In the genomic region with DNA sequence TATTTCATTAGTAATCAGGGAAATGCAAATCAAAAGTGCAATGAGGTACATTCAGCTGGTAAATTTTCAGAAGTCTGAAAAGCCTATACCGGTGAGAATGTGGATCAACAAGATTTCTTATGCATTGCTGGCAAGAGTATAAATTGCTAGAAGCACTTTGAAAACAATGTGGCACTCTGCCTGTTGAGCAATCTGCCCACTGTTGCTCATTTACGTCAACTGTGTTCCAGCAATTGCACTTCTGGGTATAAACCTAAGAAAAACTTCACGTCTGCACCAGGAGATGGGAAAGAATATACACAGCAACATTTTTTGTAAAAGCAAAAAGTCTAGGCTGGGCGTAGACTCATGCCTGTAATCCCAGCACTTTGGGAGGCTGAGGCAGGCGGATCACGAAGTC, we compare ENCODE assay signal across 18 cellular contexts. TPM values are rescaled to one million over a fixed set of nuclear protein-coding genes. Genes with fewer than 3 reads are reported as not detected.
DNase-seq lines count a peak whose midpoint lies in the region; ATAC-seq and TF ChIP-seq lines count a peak whose summit lies in the region.
"Had no signal": no experiment of that assay in that cellular context is flagged by ENCODE, and none has a peak within 500 bp of the region (broad histone marks: within the 10 kb centered on the region; RNA-seq: fewer than 3 reads in every experiment).

No MANE protein-coding gene starts in this region.

- no peak overlapping the region for H3K27ac Mint-ChIP-seq in activated naive CD8-positive, alpha-beta T cell treated with anti-CD3 and anti-CD28 coated beads for 36 hours
- H3K27ac Mint-ChIP-seq: activated CD8-positive, alpha-beta T cell treated with anti-CD3 and anti-CD28 coated beads, Interleukin-2, amount 10 ng/mL, durations not matched to agents 7 days and 5 days; activated T-helper 2 cell treated with anti-CD3 and anti-CD28 coated beads, Interferon-gamma antibody, Interleukin-2, Interleukin-4, amounts not matched to agents 10 μg/mL and 5 μg/mL and 100 μg/mL, durations not matched to agents 14 hours and 24 hours and 36 hours; GM23338 had no signal

- no peaks in the 10 kb centered on the region for H3K27me3 Mint-ChIP-seq in activated naive CD8-positive, alpha-beta T cell treated with anti-CD3 and anti-CD28 coated beads for 36 hours

- H3K27ac ChIP-seq in left lung (peak overlapping the region in 1 of 2 donors; percentile 45), tibial nerve (peak overlapping the region in 1 of 4 donors; percentile 34)
- H3K27ac ChIP-seq: colonic mucosa, left ventricle myocardium inferior, WERI-Rb-1 had no signal

- H3K4me3 Mint-ChIP-seq in activated naive CD8-positive, alpha-beta T cell treated with anti-CD3 and anti-CD28 coated beads for 36 hours: no peak overlapping the region
- H3K4me3 Mint-ChIP-seq: activated CD8-positive, alpha-beta T cell treated with anti-CD3 and anti-CD28 coated beads, Interleukin-2, amount 10 ng/mL, durations not matched to agents 7 days and 5 days; GM23338 had no signal

- H3K36me3 ChIP-seq in left lung: no peaks in the 10 kb centered on the region
- H3K36me3 ChIP-seq in tibial nerve: peaks cover 0 to 17% (median 0%) of the 10 kb centered on the region in 3 donors
- H3K36me3 ChIP-seq: colonic mucosa, left ventricle myocardium inferior, MG63, WERI-Rb-1 had no signal

- H3K9me3 ChIP-seq in left lung (no peaks in the 10 kb centered on the region), tibial nerve (no peaks in the 10 kb centered on the region)
- H3K9me3 ChIP-seq: colonic mucosa, left ventricle myocardium inferior, MG63 had no signal

- TF ChIP-seq CTCF in NB4 (IDR thresholded peaks at IDR 0.05; ENCODE audit: low read depth, low read length) (no peak), epithelial cell of esophagus (IDR thresholded peaks at IDR 0.05; ENCODE audit: insufficient read depth, low read depth, low read length, missing control alignments) (no peak), left lung (IDR thresholded peaks at IDR 0.05) (no peak), tibial nerve (IDR thresholded peaks at IDR 0.05) (no peak)

- TF ChIP-seq POLR2A in NB4 (IDR thresholded peaks at IDR 0.05; ENCODE audit: extremely low read depth, insufficient read length) (no peak), tibial nerve (IDR thresholded peaks at IDR 0.05) (no peak)

- 62 to 64% methylated on average over 6 of the region's 6 CpGs for WGBS in tibial nerve, 2 donors

- H3K4me1 ChIP-seq in left lung (peaks cover 0 to 2% of the 10 kb centered on the region in 2 donors), tibial nerve (peaks cover 0 to 23% (median 0%) of the 10 kb centered on the region in 4 donors)
- H3K4me1 ChIP-seq: colonic mucosa had no signal

- TF ChIP-seq EP300 in tibial nerve (IDR thresholded peaks at IDR 0.05): peak in 1 of 2 donors; percentile 70

- no peak overlapping the region for H3K4me3 ChIP-seq in NB4 (ENCODE audit: low read depth, low read length)
- peak overlapping the region; percentile 2 for H3K4me3 ChIP-seq in epithelial cell of esophagus (ENCODE audit: low read length)
- H3K4me3 ChIP-seq in left lung: no peak overlapping the region
- H3K4me3 ChIP-seq in tibial nerve: no peak overlapping the region
- H3K4me3 ChIP-seq: colonic mucosa, GM23338, left ventricle myocardium inferior, MG63 had no signal

- no peaks in the 10 kb centered on the region for H3K9me3 Mint-ChIP-seq in activated naive CD8-positive, alpha-beta T cell treated with anti-CD3 and anti-CD28 coated beads for 36 hours
- H3K9me3 Mint-ChIP-seq: activated T-helper 2 cell treated with anti-CD3 and anti-CD28 coated beads, Interferon-gamma antibody, Interleukin-2, Interleukin-4, amounts not matched to agents 10 μg/mL and 5 μg/mL and 100 μg/mL, durations not matched to agents 14 hours and 24 hours and 36 hours; GM23338 had no signal

- DNase-seq in NB4 (ENCODE audit: low read depth) (peak; percentile 33), epithelial cell of esophagus (ENCODE audit: low read depth) (peak; percentile 88), left lung (peak in 1 of 2 donors; percentile 44), tibial nerve (ENCODE audit: low spot score in 2 of 2) (peak; percentile 12 to 36)
- no peak for DNase-seq in activated naive CD8-positive, alpha-beta T cell treated with anti-CD3 and anti-CD28 coated beads for 36 hours
- DNase-seq: activated CD8-positive, alpha-beta T cell treated with anti-CD3 and anti-CD28 coated beads, Interleukin-2, amount 10 ng/mL, durations not matched to agents 7 days and 5 days; colonic mucosa; DMS79 treated with DMSO at 0.1 percent for 48 hours; left ventricle myocardium inferior; MG63; NCI-H1930; NCI-H524; OCI-M1; WERI-Rb-1 had no signal

- H3K36me3 Mint-ChIP-seq in activated naive CD8-positive, alpha-beta T cell treated with anti-CD3 and anti-CD28 coated beads for 36 hours: no peaks in the 10 kb centered on the region

- intact Hi-C loops in left lung (cut with DNase I): no loop called here

- H3K4me1 Mint-ChIP-seq in activated naive CD8-positive, alpha-beta T cell treated with anti-CD3 and anti-CD28 coated beads for 36 hours: peaks cover 10% of the 10 kb centered on the region
- H3K4me1 Mint-ChIP-seq: GM23338 had no signal

- peaks cover 0 to 11% of the 10 kb centered on the region in 2 donors for H3K27me3 ChIP-seq in left lung
- H3K27me3 ChIP-seq in tibial nerve: no peaks in the 10 kb centered on the region
- H3K27me3 ChIP-seq: colonic mucosa, MG63 had no signal

- peak; percentile 36 for ATAC-seq in left lung
- no peak for ATAC-seq in HG03432 (IDR thresholded peaks at IDR 0.05; ENCODE audit: unreplicated experiment)
- ATAC-seq in GM18498 (IDR thresholded peaks at IDR 0.05; ENCODE audit: unreplicated experiment): no peak
- ATAC-seq: activated CD8-positive, alpha-beta T cell treated with anti-CD3 and anti-CD28 coated beads, Interleukin-2, amount 10 ng/mL, durations not matched to agents 7 days and 5 days; GM23338 had no signal

RNA-seq across cellular contexts. Expression of a gene that starts 40.8 kb away (rescaled TPM):
- 10 to 100 TPM; 24.9 to 26.7 TPM for total RNA-seq in left lung
- total RNA-seq in tibial nerve: 10 to 100 TPM; 28.9 to 60.5 (median 38.9) TPM
- 10 to 100 TPM; 34.5 to 35.6 TPM for total RNA-seq in activated naive CD8-positive, alpha-beta T cell treated with anti-CD3 and anti-CD28 coated beads for 36 hours
